In the genomic region with DNA sequence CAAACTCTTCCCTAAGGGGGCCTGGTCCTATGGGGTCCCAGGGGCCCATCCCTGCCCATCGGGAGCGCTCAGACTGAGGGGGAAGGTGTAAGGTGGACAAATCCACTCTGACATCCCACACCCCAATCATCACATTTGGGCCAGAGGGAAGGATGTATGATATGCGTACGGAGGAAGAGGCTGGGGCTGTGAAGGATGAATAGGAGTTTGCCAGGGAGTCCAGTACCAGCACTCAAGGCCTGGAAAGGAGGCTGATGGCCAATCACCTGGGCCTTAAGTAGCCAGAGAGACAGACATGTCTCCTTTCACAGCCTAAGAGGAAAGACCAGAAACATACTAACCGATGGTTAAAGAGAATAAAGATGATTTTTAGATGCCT, we compare ENCODE assay signal across 29 cellular contexts. TPM values are rescaled to one million over a fixed set of nuclear protein-coding genes. Genes with fewer than 3 reads are reported as not detected.
DNase-seq lines count a peak whose midpoint lies in the region; ATAC-seq and TF ChIP-seq lines count a peak whose summit lies in the region.
"Had no signal": no experiment of that assay in that cellular context is flagged by ENCODE, and none has a peak within 500 bp of the region (broad histone marks: within the 10 kb centered on the region; RNA-seq: fewer than 3 reads in every experiment).

No MANE protein-coding gene starts in this region.

- RAD21 ChIA-PET in HCT116 (lab: Charles Lee; ENCODE audit: low non-redundant PET in 1 of 2, low total read pairs in 2 of 2, uncharacterized antibody in 2 of 2, unreplicated experiment in 2 of 2), result no interaction called here

- H3K27me3 ChIP-seq in CD4-positive, CD25-positive, alpha-beta regulatory T cell (ENCODE audit: control insufficient read depth, insufficient read depth, low read length), result no peaks in the 10 kb centered on the region
- H3K27me3 ChIP-seq in HCT116 (ENCODE audit: insufficient read depth, low read length) (no peaks in the 10 kb centered on the region), duodenal mucosa (ENCODE audit: control insufficient read depth in 1 of 2, insufficient read depth in 2 of 2, low read length in 2 of 2) (no peaks in the 10 kb centered on the region)
- H3K27me3 ChIP-seq: pancreas had no signal

- no peaks in the 10 kb centered on the region for H3K79me2 ChIP-seq in HCT116 (ENCODE audit: insufficient read depth, low read length)

- H3K27ac Mint-ChIP-seq in CD4-positive, CD25-positive, alpha-beta regulatory T cell, result no peak overlapping the region
- no peak overlapping the region for H3K27ac Mint-ChIP-seq in nephron progenitor cell
- H3K27ac Mint-ChIP-seq: activated naive CD4-positive, alpha-beta T cell treated with anti-CD3 and anti-CD28 coated beads for 36 hours; activated T-cell treated with anti-CD3 and anti-CD28 coated beads, Interleukin-2, amount 50 U/mL, for 24 hours had no signal

- TF ChIP-seq CTCF in HCT116 (IDR thresholded peaks at IDR 0.05 in 2 of 3, conservative IDR thresholded peaks at IDR 0.05 in 1 of 3; ENCODE audit: borderline replicate concordance in 1 of 3, insufficient read depth in 1 of 3, low read depth in 2 of 3, low read length in 2 of 3) (no peak), nephron progenitor cell (IDR thresholded peaks at IDR 0.05) (no peak)

- intact Hi-C loops in HCT116 (cut with micrococcal nuclease), result loop anchor here (10.0 kb wide), 1 partner anchor 482 kb away; no protein-coding TSS in a partner anchor

- H3K9ac ChIP-seq in HCT116 (ENCODE audit: low read length) (peak overlapping the region; percentile 60; the same call in 1 of the 2 replicates), duodenal mucosa (ENCODE audit: low read depth in 1 of 2, low read length in 2 of 2) (no peak overlapping the region)

- CTCF ChIA-PET in HCT116 (lab: Charles Lee), result interaction anchor here (2.0 kb wide), 1 partner anchor 126 kb away, joined by 8 read pairs; no protein-coding TSS in a partner anchor

- peak overlapping the region; percentile 97 for H3K4me2 ChIP-seq in HCT116 (ENCODE audit: low read length)

- H3K4me1 Mint-ChIP-seq in CD4-positive, CD25-positive, alpha-beta regulatory T cell, result peaks cover 0 to 34% (median 14%) of the 10 kb centered on the region in 4 donors
- H3K4me1 Mint-ChIP-seq in nephron progenitor cell, result no peaks in the 10 kb centered on the region

- no peak for DNase-seq in CD4-positive, CD25-positive, alpha-beta regulatory T cell
- DNase-seq in HCT116 (ENCODE audit: low read depth, low spot score), result no peak
- DNase-seq in nephron progenitor cell, result no peak
- DNase-seq in epidermal melanocyte (ENCODE audit: insufficient read length, low spot score), result no peak
- no peak for DNase-seq in RKO (ENCODE audit: low spot score)
- no peak for DNase-seq in DMS53 treated with DMSO at 0.1 percent for 48 hours (lab: John Stamatoyannopoulos, UW; ENCODE audit: unreplicated experiment)
- DNase-seq in NCI-H2081 treated with DMSO at 0.1 percent for 48 hours (lab: John Stamatoyannopoulos, UW), result no peak
- DNase-seq: ACHN; activated CD4-positive, alpha-beta T cell treated with anti-CD3 and anti-CD28 coated beads for 1 hour; activated CD8-positive, alpha-beta memory T cell treated with anti-CD3 and anti-CD28 coated beads for 24 hours; activated naive CD4-positive, alpha-beta T cell treated with anti-CD3 and anti-CD28 coated beads for 36 hours; activated T-cell treated with anti-CD3 and anti-CD28 coated beads, Interleukin-2, amount 50 U/mL, for 24 hours; C1 segment of cervical spinal cord; cerebellar nuclear complex; foreskin melanocyte; hippocampal formation; kidney; NCI-H1048; NCI-H226; NCI-H748 treated with DMSO at 0.1 percent for 48 hours; right cardiac atrium had no signal

- ATAC-seq in CD4-positive, CD25-positive, alpha-beta regulatory T cell (ENCODE audit: low read depth in 2 of 2), result no peak
- no peak for ATAC-seq in HCT116
- ATAC-seq: right cardiac atrium, Right ventricle myocardium inferior had no signal

- H3K9me2 ChIP-seq in HCT116 (ENCODE audit: insufficient read depth), result no peaks in the 10 kb centered on the region

- POLR2A ChIA-PET in HCT116 (lab: Charles Lee), result interaction anchor here (1.7 to 1.9 kb wide), 2 partner anchors 13 to 39 kb away, joined by 5 to 10 read pairs; partner anchors contain the start of gene MRPL54

- no peaks in the 10 kb centered on the region for H3K36me3 ChIP-seq in CD4-positive, CD25-positive, alpha-beta regulatory T cell (ENCODE audit: control insufficient read depth, insufficient read depth, low read length)
- H3K36me3 ChIP-seq in HCT116 (ENCODE audit: control insufficient read depth in 1 of 2, insufficient read depth in 2 of 2, low read length in 2 of 2), result no peaks in the 10 kb centered on the region
- no peaks in the 10 kb centered on the region for H3K36me3 ChIP-seq in duodenal mucosa (ENCODE audit: control insufficient read depth in 1 of 2, insufficient read depth in 2 of 2, low read length in 2 of 2)
- H3K36me3 ChIP-seq: pancreas had no signal

- no peak for TF ChIP-seq POLR2A in HCT116 (IDR thresholded peaks at IDR 0.05; ENCODE audit: borderline replicate concordance, extremely low read depth, insufficient read depth, insufficient read length)

- H3K4me1 ChIP-seq in CD4-positive, CD25-positive, alpha-beta regulatory T cell (ENCODE audit: control insufficient read depth, insufficient read depth, low read length, poor library complexity, severe bottlenecking), result peaks cover 26% of the 10 kb centered on the region
- peaks cover 61 to 96% of the 10 kb centered on the region in 2 experiments for H3K4me1 ChIP-seq in HCT116 (ENCODE audit: control insufficient read depth in 1 of 2, insufficient read depth in 2 of 2, low read length in 2 of 2)
- H3K4me1 ChIP-seq in duodenal mucosa (ENCODE audit: control insufficient read depth in 1 of 2, insufficient read depth in 2 of 2, low read length in 2 of 2), result peaks cover 20 to 34% of the 10 kb centered on the region in 2 donors

- H2AFZ ChIP-seq in HCT116 (ENCODE audit: low read depth, low read length, poor library complexity, severe bottlenecking), result no peak overlapping the region

- TF ChIP-seq RAD21 in HCT116 (IDR thresholded peaks at IDR 0.05; ENCODE audit: low read depth), result no peak

- no TSS peak for BruUV-seq in HCT116 (replicated peaks; lab: Mats Ljungman, UMichigan)

- H3K9me3 Mint-ChIP-seq in CD4-positive, CD25-positive, alpha-beta regulatory T cell, result no peaks in the 10 kb centered on the region
- no peaks in the 10 kb centered on the region for H3K9me3 Mint-ChIP-seq in nephron progenitor cell
- H3K9me3 Mint-ChIP-seq: activated naive CD4-positive, alpha-beta T cell treated with anti-CD3 and anti-CD28 coated beads for 36 hours; activated T-cell treated with anti-CD3 and anti-CD28 coated beads, Interleukin-2, amount 50 U/mL, for 24 hours had no signal

- no peaks in the 10 kb centered on the region for H3K36me3 Mint-ChIP-seq in CD4-positive, CD25-positive, alpha-beta regulatory T cell
- no peaks in the 10 kb centered on the region for H3K36me3 Mint-ChIP-seq in nephron progenitor cell (ENCODE audit: low read depth)

- H4K20me1 ChIP-seq in HCT116 (ENCODE audit: insufficient read depth), result no peaks in the 10 kb centered on the region

- peaks cover 28% of the 10 kb centered on the region for H3K27me3 Mint-ChIP-seq in CD4-positive, CD25-positive, alpha-beta regulatory T cell
- H3K27me3 Mint-ChIP-seq in nephron progenitor cell (ENCODE audit: low read depth, poor library complexity), result peaks cover 75% of the 10 kb centered on the region

- H3K4me3 ChIP-seq in CD4-positive, CD25-positive, alpha-beta regulatory T cell (ENCODE audit: low read depth, low read length), result no peak overlapping the region
- H3K4me3 ChIP-seq in HCT116 (replicated peaks in 1 of 2; ENCODE audit: low read depth in 1 of 2, low read length in 2 of 2) (peak overlapping the region; percentile 63 to 71), duodenal mucosa (ENCODE audit: low read depth in 1 of 2, low read length in 2 of 2) (peak overlapping the region; percentile 26 to 86)
- H3K4me3 ChIP-seq: lung had no signal

- no peak overlapping the region for H3K27ac ChIP-seq in CD4-positive, CD25-positive, alpha-beta regulatory T cell (ENCODE audit: insufficient read depth, low read length, poor library complexity, severe bottlenecking)
- H3K27ac ChIP-seq in HCT116 (ENCODE audit: low read depth, low read length) (peak overlapping the region; percentile 57), duodenal mucosa (ENCODE audit: low read depth, low read length) (no peak overlapping the region)

- peak overlapping the region in 3 of 4 donors; percentile 3 to 73 (median 65) for H3K4me3 Mint-ChIP-seq in CD4-positive, CD25-positive, alpha-beta regulatory T cell
- peak overlapping the region; percentile 33 for H3K4me3 Mint-ChIP-seq in nephron progenitor cell
- H3K4me3 Mint-ChIP-seq: activated naive CD4-positive, alpha-beta T cell treated with anti-CD3 and anti-CD28 coated beads for 36 hours; activated T-cell treated with anti-CD3 and anti-CD28 coated beads, Interleukin-2, amount 50 U/mL, for 24 hours had no signal

- H3K9me3 ChIP-seq in CD4-positive, CD25-positive, alpha-beta regulatory T cell (ENCODE audit: control insufficient read depth in 2 of 2, low read length in 2 of 2), result no peaks in the 10 kb centered on the region
- H3K9me3 ChIP-seq in HCT116 (ENCODE audit: control insufficient read depth in 1 of 2, insufficient read depth in 1 of 2, low read depth in 1 of 2, low read length in 2 of 2) (no peaks in the 10 kb centered on the region), duodenal mucosa (ENCODE audit: control insufficient read depth in 1 of 2, low read length in 2 of 2) (no peaks in the 10 kb centered on the region)
- H3K9me3 ChIP-seq: pancreas had no signal

TF ChIP-seq in HCT116, 20 proteins besides CTCF, POLR2A, EP300 and RAD21 (continues in another document):
- TF ChIP-seq CEBPB (IDR thresholded peaks at IDR 0.05; ENCODE audit: low read depth), result no peak

RNA-seq across cellular contexts. Expression of gene TJP3, which starts 14.9 kb away (rescaled TPM):
- 20.6 TPM for total RNA-seq in CD4-positive, CD25-positive, alpha-beta regulatory T cell
- polyA plus RNA-seq in CD4-positive, CD25-positive, alpha-beta regulatory T cell, result 10 to 100 TPM; 22.9 to 34.4 (median 29.9) TPM
- 69.6 TPM for total RNA-seq in HCT116 (2021; ENCODE audit: unreplicated experiment)
- 90.9 and 95.6 TPM in 2 replicates for polyA plus RNA-seq in HCT116 (2012)
- total RNA-seq: HT1080, LHCN-M2, right cardiac atrium had no signal

RNA-seq across cellular contexts. Expression of gene PIP5K1C, which starts 22.8 kb away (rescaled TPM):
- 28.1 TPM for total RNA-seq in CD4-positive, CD25-positive, alpha-beta regulatory T cell
- 1 to 10 TPM; 3.8 to 5.7 (median 4.2) TPM for polyA plus RNA-seq in CD4-positive, CD25-positive, alpha-beta regulatory T cell
- 26.9 TPM for total RNA-seq in HCT116 (2021; ENCODE audit: unreplicated experiment)
- 16.5 and 16.7 TPM in 2 replicates for polyA plus RNA-seq in HCT116 (2012)

RNA-seq across cellular contexts. Expression of gene APBA3, which starts 38.4 kb away (rescaled TPM):
- 81.0 TPM for total RNA-seq in CD4-positive, CD25-positive, alpha-beta regulatory T cell
- polyA plus RNA-seq in CD4-positive, CD25-positive, alpha-beta regulatory T cell, result 10 to 100 TPM; 35.0 to 50.2 (median 44.2) TPM
- 29.5 TPM for total RNA-seq in HCT116 (2021; ENCODE audit: unreplicated experiment)
- 21.5 and 25.0 TPM in 2 replicates for polyA plus RNA-seq in HCT116 (2012)

RNA-seq across cellular contexts. Expression of gene MRPL54, which starts 39.4 kb away (rescaled TPM):
- total RNA-seq in CD4-positive, CD25-positive, alpha-beta regulatory T cell, result 98.0 TPM
- 100 to 1,000 TPM; 143 to 208 (median 177) TPM for polyA plus RNA-seq in CD4-positive, CD25-positive, alpha-beta regulatory T cell
- 67.1 TPM for total RNA-seq in HCT116 (2021; ENCODE audit: unreplicated experiment)
- 60.6 and 78.4 TPM in 2 replicates for polyA plus RNA-seq in HCT116 (2012)

RNA-seq across cellular contexts. Expression of gene RAX2, which starts 48.9 kb away (rescaled TPM):
- not detected for total RNA-seq in CD4-positive, CD25-positive, alpha-beta regulatory T cell
- under 1 TPM in 2 of 4 donors, not detected in 2; 0.08 to 0.09 TPM for polyA plus RNA-seq in CD4-positive, CD25-positive, alpha-beta regulatory T cell
- not detected for total RNA-seq in HCT116 (2021; ENCODE audit: unreplicated experiment)
- 0.03 TPM in 1 of 2 replicates, not detected in the other for polyA plus RNA-seq in HCT116 (2012)
- total RNA-seq: activated naive CD4-positive, alpha-beta T cell treated with anti-CD3 and anti-CD28 coated beads for 36 hours; HT1080; kidney; LHCN-M2; lung; pancreas; right cardiac atrium; Right ventricle myocardium inferior; ureter had no signal
- polyA plus RNA-seq: esophagus, pancreas, right cardiac atrium had no signal
